11 cellular contexts compared by ENCODE assay signal in genomic region chr1:211353562-211354212, GRCh38. TPM values are rescaled to one million over a fixed set of nuclear protein-coding genes. Genes with fewer than 3 reads are reported as not detected.
DNase-seq lines count a peak whose midpoint lies in the region; ATAC-seq and TF ChIP-seq lines count a peak whose summit lies in the region.
"Had no signal": no experiment of that assay in that cellular context is flagged by ENCODE, and none has a peak within 500 bp of the region (broad histone marks: within the 10 kb centered on the region; RNA-seq: fewer than 3 reads in every experiment).

No MANE protein-coding gene starts in this region.

- H3K4me3 Mint-ChIP-seq in activated T-cell treated with anti-CD3 and anti-CD28 coated beads, Interleukin-2, amount 50 U/mL, for 24 hours = no peak overlapping the region
- H3K4me3 Mint-ChIP-seq in activated CD4-positive, alpha-beta memory T cell treated with anti-CD3 and anti-CD28 coated beads, Interleukin-2, amount 10 ng/mL, durations not matched to agents 7 days and 5 days = no peak overlapping the region

- H3K9ac ChIP-seq in Karpas-422 (ENCODE audit: low read length) = no peak overlapping the region
- H3K9ac ChIP-seq: parathyroid adenoma had no signal

- H3K27me3 ChIP-seq in neutrophil = no peaks in the 10 kb centered on the region
- H3K27me3 ChIP-seq in Karpas-422 (ENCODE audit: low read length) = no peaks in the 10 kb centered on the region
- H3K27me3 ChIP-seq: body of pancreas had no signal

- H3K27ac ChIP-seq in neutrophil = peak overlapping the region; percentile 30
- H3K27ac ChIP-seq in Karpas-422 (ENCODE audit: low read length) = no peak overlapping the region
- H3K27ac ChIP-seq: body of pancreas, parathyroid adenoma had no signal

- H3K9me3 Mint-ChIP-seq in activated T-cell treated with anti-CD3 and anti-CD28 coated beads, Interleukin-2, amount 50 U/mL, for 24 hours = peaks cover 14% of the 10 kb centered on the region
- peaks cover 15% of the 10 kb centered on the region for H3K9me3 Mint-ChIP-seq in activated CD4-positive, alpha-beta memory T cell treated with anti-CD3 and anti-CD28 coated beads, Interleukin-2, amount 10 ng/mL, durations not matched to agents 7 days and 5 days

- no peaks in the 10 kb centered on the region for H4K20me1 ChIP-seq in Karpas-422 (ENCODE audit: insufficient read depth, low read depth, low read length)

- H3K9me3 ChIP-seq in neutrophil (no peaks in the 10 kb centered on the region), Karpas-422 (ENCODE audit: low read length) (no peaks in the 10 kb centered on the region)
- H3K9me3 ChIP-seq: body of pancreas had no signal

- no peak for TF ChIP-seq CTCF in neutrophil (IDR thresholded peaks at IDR 0.05)

- H3K4me1 ChIP-seq in neutrophil (ENCODE audit: control insufficient read depth in 1 of 2, insufficient read depth in 1 of 2, low read depth in 1 of 2, low read length in 1 of 2) (peaks cover 4 to 13% of the 10 kb centered on the region in 2 experiments), Karpas-422 (ENCODE audit: low read length) (peaks cover 4% of the 10 kb centered on the region)
- H3K4me1 ChIP-seq: parathyroid adenoma had no signal

- peaks cover 15% of the 10 kb centered on the region for H3K79me2 ChIP-seq in Karpas-422 (ENCODE audit: low read length)
- H3K79me2 ChIP-seq: parathyroid adenoma had no signal

- H3K36me3 ChIP-seq in neutrophil = no peaks in the 10 kb centered on the region
- H3K36me3 ChIP-seq in Karpas-422 (ENCODE audit: insufficient read depth, low read length) = no peaks in the 10 kb centered on the region

- H2AFZ ChIP-seq in Karpas-422 (ENCODE audit: low read length) = no peak overlapping the region
- H2AFZ ChIP-seq: parathyroid adenoma had no signal

- H3K4me3 ChIP-seq in neutrophil (ENCODE audit: low read depth in 1 of 2, low read length in 1 of 2) (peak overlapping the region in 1 of 2 experiments; percentile 19), Karpas-422 (ENCODE audit: low read length) (no peak overlapping the region)
- H3K4me3 ChIP-seq: body of pancreas had no signal

- POLR2A ChIA-PET in activated CD4-positive, alpha-beta memory T cell treated with anti-CD3 and anti-CD28 coated beads, Interleukin-2, amount 10 ng/mL, durations not matched to agents 7 days and 5 days (lab: Charles Lee) = interaction anchor here (0.7 to 1.8 kb wide), 4 partner anchors 17 to 28 kb away, joined by 3 to 4 read pairs (median 4); no protein-coding TSS in a partner anchor

- ATAC-seq in GM21786 (IDR thresholded peaks at IDR 0.05; ENCODE audit: unreplicated experiment) = peak; percentile 10

- DNase-seq in activated T-cell treated with anti-CD3 and anti-CD28 coated beads, Interleukin-2, amount 50 U/mL, for 24 hours = no peak
- DNase-seq in activated T-cell treated with anti-CD3 and anti-CD28 coated beads for 4 hours (no peak), mucosa of gallbladder (ENCODE audit: low spot score) (no peak), COLO668 (lab: John Stamatoyannopoulos, UW; ENCODE audit: unreplicated experiment) (no peak), Karpas-422 (no peak)
- DNase-seq in activated CD4-positive, alpha-beta memory T cell treated with anti-CD3 and anti-CD28 coated beads, Interleukin-2, amount 10 ng/mL, durations not matched to agents 7 days and 5 days = no peak
- DNase-seq: DMS 273 treated with DMSO at 0.1 percent for 48 hours had no signal

- H3K27me3 Mint-ChIP-seq in activated T-cell treated with anti-CD3 and anti-CD28 coated beads, Interleukin-2, amount 50 U/mL, for 24 hours = no peaks in the 10 kb centered on the region
- no peaks in the 10 kb centered on the region for H3K27me3 Mint-ChIP-seq in activated CD4-positive, alpha-beta memory T cell treated with anti-CD3 and anti-CD28 coated beads, Interleukin-2, amount 10 ng/mL, durations not matched to agents 7 days and 5 days

- peaks cover 78% of the 10 kb centered on the region for H3K36me3 Mint-ChIP-seq in activated T-cell treated with anti-CD3 and anti-CD28 coated beads, Interleukin-2, amount 50 U/mL, for 24 hours (ENCODE audit: low read depth)
- H3K36me3 Mint-ChIP-seq in activated CD4-positive, alpha-beta memory T cell treated with anti-CD3 and anti-CD28 coated beads, Interleukin-2, amount 10 ng/mL, durations not matched to agents 7 days and 5 days (ENCODE audit: low read depth) = peaks cover 69% of the 10 kb centered on the region

- H3K4me2 ChIP-seq in Karpas-422 (ENCODE audit: low read depth, low read length, poor library complexity, severe bottlenecking) = no peak overlapping the region

- peak overlapping the region; percentile 90 for H3K27ac Mint-ChIP-seq in activated T-cell treated with anti-CD3 and anti-CD28 coated beads, Interleukin-2, amount 50 U/mL, for 24 hours
- peak overlapping the region; percentile 90 for H3K27ac Mint-ChIP-seq in activated CD4-positive, alpha-beta memory T cell treated with anti-CD3 and anti-CD28 coated beads, Interleukin-2, amount 10 ng/mL, durations not matched to agents 7 days and 5 days

- H3K4me1 Mint-ChIP-seq in activated T-cell treated with anti-CD3 and anti-CD28 coated beads, Interleukin-2, amount 50 U/mL, for 24 hours (ENCODE audit: low read depth) = peaks cover 81% of the 10 kb centered on the region
- H3K4me1 Mint-ChIP-seq in activated CD4-positive, alpha-beta memory T cell treated with anti-CD3 and anti-CD28 coated beads, Interleukin-2, amount 10 ng/mL, durations not matched to agents 7 days and 5 days = peaks cover 52% of the 10 kb centered on the region

- CTCF ChIA-PET in activated CD4-positive, alpha-beta memory T cell treated with anti-CD3 and anti-CD28 coated beads, Interleukin-2, amount 10 ng/mL, durations not matched to agents 7 days and 5 days (lab: Charles Lee) = interaction anchor here (1.0 to 1.2 kb wide), 3 partner anchors 27 to 115 kb away, joined by 3 to 4 read pairs (median 4); no protein-coding TSS in a partner anchor

- H3K9me2 ChIP-seq in Karpas-422 (replicated peaks; ENCODE audit: insufficient read depth, low read length) = no peaks in the 10 kb centered on the region

RNA-seq across cellular contexts. Expression of gene TRAF5, which starts 27.1 kb away (rescaled TPM):
- 10 to 100 TPM; 67.9 to 68.4 TPM for total RNA-seq in activated CD4-positive, alpha-beta memory T cell treated with anti-CD3 and anti-CD28 coated beads, Interleukin-2, amount 10 ng/mL, durations not matched to agents 7 days and 5 days
- total RNA-seq in mucosa of gallbladder = 18.5 TPM
- 19.7 and 39.7 TPM in 2 replicates for total RNA-seq in Karpas-422 (2014; rRNA removed; shearing (Covaris generic); ENCODE audit: low replicate concordance)
